26 cellular contexts compared by ENCODE assay signal in the genomic region with DNA sequence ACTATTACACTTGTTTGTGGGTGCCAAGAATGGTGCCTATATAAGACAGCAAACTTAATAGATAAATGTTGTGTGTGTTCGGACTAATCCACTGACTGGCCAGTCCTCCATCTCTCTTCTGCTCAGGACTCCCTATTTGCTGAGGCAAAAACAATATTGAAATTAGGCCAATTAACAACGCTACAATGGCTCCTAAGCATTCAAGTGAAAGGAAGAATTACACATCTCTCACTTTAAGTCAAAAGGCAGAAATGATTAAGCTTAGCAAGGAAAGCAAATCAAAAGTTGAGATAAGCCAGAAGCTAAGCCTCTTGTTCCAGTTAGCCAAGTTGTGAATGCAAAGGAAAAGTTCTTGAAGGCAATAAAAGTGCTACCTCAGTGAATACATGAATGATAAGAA.
"Had no signal": no experiment of that assay in that cellular context is flagged by ENCODE, and none has a peak within 500 bp of the region (broad histone marks: within the 10 kb centered on the region; RNA-seq: fewer than 3 reads in every experiment).

No MANE protein-coding gene starts in this region.

- H3K4me3 ChIP-seq: esophagus squamous epithelium, gastrocnemius medialis, heart right ventricle, left lung, lower lobe of right lung, mucosa of descending colon had no signal

- H3K4me1 ChIP-seq: esophagus squamous epithelium, gastrocnemius medialis, heart right ventricle, left lung, lower lobe of right lung had no signal

- H3K9me3 ChIP-seq: esophagus squamous epithelium, gastrocnemius medialis, left lung, lower lobe of right lung, mucosa of descending colon had no signal

- H3K36me3 ChIP-seq: esophagus squamous epithelium, gastrocnemius medialis, heart right ventricle, left lung, lower lobe of right lung had no signal

- DNase-seq: cortex of kidney; effector CD8-positive, alpha-beta T cell; effector memory CD8-positive, alpha-beta T cell; endodermal cell; erythroblast; esophagus squamous epithelium; foreskin fibroblast; foreskin melanocyte; gastrocnemius medialis; glutamatergic neuron; head of caudate nucleus; heart right ventricle; hippocampal formation; left cardiac atrium; left lung; left ventricle myocardium superior; lower lobe of right lung; mesenchymal stem cell; mucosa of descending colon; naive B cell had no signal

- ATAC-seq: effector memory CD8-positive, alpha-beta T cell; esophagus mucosa; gastrocnemius medialis; heart right ventricle; left cardiac atrium; left lung; left ventricle myocardium superior; lower lobe of right lung; mucosa of descending colon had no signal

- H3K27ac ChIP-seq: epithelial cell of prostate, esophagus squamous epithelium, gastrocnemius medialis, heart right ventricle, left lung, lower lobe of right lung had no signal

- H3K36me3 Mint-ChIP-seq: mesothelial cell of epicardium had no signal

- H3K27ac Mint-ChIP-seq: dendritic cell treated with granulocyte-macrophage colony-stimulating factor and Interleukin-4, amounts not matched to agents 40 ng/mL and 50 ng/mL, for 4 days; effector memory CD8-positive, alpha-beta T cell; endodermal cell; mesothelial cell of epicardium; naive B cell had no signal

- FAIRE-seq: endometrium, islet of Langerhans had no signal

- H3K9me3 Mint-ChIP-seq: dendritic cell treated with granulocyte-macrophage colony-stimulating factor and Interleukin-4, amounts not matched to agents 40 ng/mL and 50 ng/mL, for 4 days; effector memory CD8-positive, alpha-beta T cell; endodermal cell; mesothelial cell of epicardium had no signal

- H3K27me3 ChIP-seq: gastrocnemius medialis, left lung had no signal

- H3K4me3 Mint-ChIP-seq: dendritic cell treated with granulocyte-macrophage colony-stimulating factor and Interleukin-4, amounts not matched to agents 40 ng/mL and 50 ng/mL, for 4 days; effector memory CD8-positive, alpha-beta T cell; endodermal cell; mesothelial cell of epicardium; naive B cell had no signal
